Comparison of ENCODE assay signal across 29 cellular contexts in the genomic region with DNA sequence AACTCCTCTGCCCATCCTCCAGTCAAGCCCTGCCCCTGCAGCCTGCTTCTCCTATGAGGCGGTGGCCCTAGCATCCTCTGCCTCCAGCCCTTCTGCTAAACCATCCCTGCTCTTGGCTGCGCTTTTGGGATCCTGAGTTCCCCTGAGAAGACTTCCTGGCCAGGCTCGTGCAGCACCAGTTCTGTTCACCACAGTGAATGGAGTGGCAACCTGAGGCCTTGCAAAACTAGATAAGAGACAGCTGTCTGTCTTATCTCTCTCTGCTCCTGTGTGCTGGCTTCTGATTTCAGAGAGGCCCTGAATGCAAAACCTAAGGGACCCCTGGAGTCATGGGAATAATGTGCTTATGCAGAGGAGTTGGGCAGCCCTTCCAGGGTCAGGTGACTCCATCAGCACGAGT.
"Had no signal": no experiment of that assay in that cellular context is flagged by ENCODE, and none has a peak within 500 bp of the region (broad histone marks: within the 10 kb centered on the region; RNA-seq: fewer than 3 reads in every experiment).

No MANE protein-coding gene starts in this region.

- H3K4me3 ChIP-seq: adrenal gland, body of pancreas, esophagus squamous epithelium, gastroesophageal sphincter had no signal

- H3K27me3 ChIP-seq: adrenal gland, body of pancreas, esophagus squamous epithelium had no signal

- DNase-seq: activated B cell treated with CpG ODN at 0.5 μM for 24 hours; activated CD4-positive, alpha-beta T cell treated with anti-CD3 and anti-CD28 coated beads for 48 hours; activated CD4-positive, alpha-beta T cell treated with anti-CD3 and anti-CD28 coated beads, Interleukin-2, amount 50 U/mL, for 1 hour; activated CD4-positive, alpha-beta T cell treated with anti-CD3 and anti-CD28 coated beads, Interleukin-2, amount 50 U/mL, for 48 hours; activated CD8-positive, alpha-beta memory T cell treated with anti-CD3 and anti-CD28 coated beads, Interleukin-2, amount 10 ng/mL, durations not matched to agents 7 days and 5 days; activated CD8-positive, alpha-beta memory T cell treated with anti-CD3 and anti-CD28 coated beads, Interleukin-2, amount 50 U/mL, for 4 hours; activated CD8-positive, alpha-beta T cell treated with anti-CD3 and anti-CD28 coated beads, Interleukin-2, amount 10 ng/mL, durations not matched to agents 7 days and 5 days; activated effector memory CD4-positive, alpha-beta T cell treated with anti-CD3 and anti-CD28 coated beads, Interleukin-2, amount 50 U/mL, for 16 hours; activated naive CD4-positive, alpha-beta T cell treated with anti-CD3 and anti-CD28 coated beads for 36 hours; activated naive CD8-positive, alpha-beta T cell treated with anti-CD3 and anti-CD28 coated beads for 36 hours; activated naive CD8-positive, alpha-beta T cell treated with anti-CD3 and anti-CD28 coated beads, Interleukin-2, amount 50 U/mL, for 24 hours; activated T-cell treated with anti-CD3 and anti-CD28 coated beads, Interleukin-2, amount 50 U/mL, for 1 hour; activated T-cell treated with anti-CD3 and anti-CD28 coated beads, Interleukin-2, amount 50 U/mL, for 48 hours; adrenal gland; amygdala; aorta; body of pancreas; caudate nucleus; cortex of kidney; dermis blood vessel endothelial cell; effector CD4-positive, alpha-beta T cell; effector memory CD8-positive, alpha-beta T cell; esophagus squamous epithelium; foreskin melanocyte; T-helper 1 cell; T-helper 17 cell; T1000; WERI-Rb-1 had no signal

- H3K36me3 ChIP-seq: adrenal gland, esophagus squamous epithelium, gastroesophageal sphincter, WERI-Rb-1 had no signal

- H3K9me3 ChIP-seq: adrenal gland, body of pancreas, esophagus squamous epithelium, gastroesophageal sphincter had no signal

- H3K4me1 ChIP-seq: adrenal gland, body of pancreas, esophagus squamous epithelium, gastroesophageal sphincter had no signal

- H3K27ac ChIP-seq: adrenal gland, body of pancreas, esophagus squamous epithelium, gastroesophageal sphincter, WERI-Rb-1 had no signal
